In genomic region chr10:31948021-31948420, GRCh38 we compare ENCODE assay signal across 11 cellular contexts. TPM values are rescaled to one million over a fixed set of nuclear protein-coding genes. Genes with fewer than 3 reads are reported as not detected.
DNase-seq lines count a peak whose midpoint lies in the region; ATAC-seq and TF ChIP-seq lines count a peak whose summit lies in the region.
"Had no signal": no experiment of that assay in that cellular context is flagged by ENCODE, and none has a peak within 500 bp of the region (broad histone marks: within the 10 kb centered on the region; RNA-seq: fewer than 3 reads in every experiment).

No MANE protein-coding gene starts in this region.

- H3K36me3 Mint-ChIP-seq in dendritic cell treated with granulocyte-macrophage colony-stimulating factor and Interleukin-4, amounts not matched to agents 40 ng/mL and 50 ng/mL, for 4 days (ENCODE audit: low read depth): no peaks in the 10 kb centered on the region
- H3K36me3 Mint-ChIP-seq in activated T-helper 2 cell treated with anti-CD3 and anti-CD28 coated beads, Interferon-gamma antibody, Interleukin-2, Interleukin-4, amounts not matched to agents 10 μg/mL and 5 μg/mL and 100 μg/mL, durations not matched to agents 14 hours and 24 hours and 36 hours (ENCODE audit: low read depth): no peaks in the 10 kb centered on the region

- no peaks in the 10 kb centered on the region for H3K9me3 Mint-ChIP-seq in dendritic cell treated with granulocyte-macrophage colony-stimulating factor and Interleukin-4, amounts not matched to agents 40 ng/mL and 50 ng/mL, for 4 days
- H3K9me3 Mint-ChIP-seq in activated T-helper 2 cell treated with anti-CD3 and anti-CD28 coated beads, Interferon-gamma antibody, Interleukin-2, Interleukin-4, amounts not matched to agents 10 μg/mL and 5 μg/mL and 100 μg/mL, durations not matched to agents 14 hours and 24 hours and 36 hours: no peaks in the 10 kb centered on the region
- H3K9me3 Mint-ChIP-seq: activated CD4-positive, alpha-beta memory T cell treated with anti-CD3 and anti-CD28 coated beads, Interleukin-2, amount 10 ng/mL, durations not matched to agents 7 days and 5 days had no signal

- no peak for TF ChIP-seq POLR2A in uterus (IDR thresholded peaks at IDR 0.05)

- H3K4me1 ChIP-seq in right atrium auricular region: no peaks in the 10 kb centered on the region
- peaks cover 0 to 11% of the 10 kb centered on the region in 2 donors for H3K4me1 ChIP-seq in muscle layer of duodenum (ENCODE audit: control insufficient read depth in 1 of 2, insufficient read depth in 2 of 2, low read length in 2 of 2)
- H3K4me1 ChIP-seq in uterus: no peaks in the 10 kb centered on the region

- no peak overlapping the region for H3K4me3 ChIP-seq in right atrium auricular region
- peak overlapping the region; percentile 1 to 12 for H3K4me3 ChIP-seq in muscle layer of duodenum (ENCODE audit: low read depth in 1 of 2, low read length in 2 of 2)
- H3K4me3 ChIP-seq in uterus: no peak overlapping the region

- DNase-seq in Right ventricle myocardium inferior (ENCODE audit: missing footprints) (no peak), right atrium auricular region (ENCODE audit: low spot score) (no peak), uterus (no peak), substantia nigra (lab: John Stamatoyannopoulos, UW) (no peak), NCI-H1436 treated with DMSO at 0.1 percent for 48 hours (lab: John Stamatoyannopoulos, UW) (no peak)
- DNase-seq in activated T-helper 2 cell treated with anti-CD3 and anti-CD28 coated beads, Interferon-gamma antibody, Interleukin-2, Interleukin-4, amounts not matched to agents 10 μg/mL and 5 μg/mL and 100 μg/mL, durations not matched to agents 14 hours and 24 hours and 36 hours (ENCODE audit: low spot score): no peak
- DNase-seq: activated CD4-positive, alpha-beta memory T cell treated with anti-CD3 and anti-CD28 coated beads, Interleukin-2, amount 10 ng/mL, durations not matched to agents 7 days and 5 days; stimulated activated CD4-positive, alpha-beta T cell treated with anti-CD3 and anti-CD28 coated beads, Interleukin-4, amount 100 ng/mL, for 4 hours had no signal

- ATAC-seq in Right ventricle myocardium inferior: peak; percentile 26

- intact Hi-C loops in Right ventricle myocardium inferior (cut with DNase I): loop anchor here (5.0 kb wide), 1 partner anchor 86 kb away; no protein-coding TSS in a partner anchor
- intact Hi-C loops in dendritic cell treated with granulocyte-macrophage colony-stimulating factor and Interleukin-4, amounts not matched to agents 40 ng/mL and 50 ng/mL, for 4 days (cut with micrococcal nuclease): no loop called here
- intact Hi-C loops in uterus (cut with DNase I; ENCODE audit: low total_unique reads): no loop called here
- intact Hi-C loops in activated T-helper 2 cell treated with anti-CD3 and anti-CD28 coated beads, Interferon-gamma antibody, Interleukin-2, Interleukin-4, amounts not matched to agents 10 μg/mL and 5 μg/mL and 100 μg/mL, durations not matched to agents 14 hours and 24 hours and 36 hours (cut with micrococcal nuclease): no loop called here

- no peaks in the 10 kb centered on the region for H3K27me3 ChIP-seq in right atrium auricular region
- H3K27me3 ChIP-seq in muscle layer of duodenum (ENCODE audit: low read depth, low read length): no peaks in the 10 kb centered on the region
- no peaks in the 10 kb centered on the region for H3K27me3 ChIP-seq in uterus

- H3K9me3 ChIP-seq in right atrium auricular region: no peaks in the 10 kb centered on the region
- H3K9me3 ChIP-seq in muscle layer of duodenum (ENCODE audit: control insufficient read depth in 1 of 2, low read length in 2 of 2): no peaks in the 10 kb centered on the region
- no peaks in the 10 kb centered on the region for H3K9me3 ChIP-seq in uterus

- no peaks in the 10 kb centered on the region for H3K36me3 ChIP-seq in right atrium auricular region
- no peaks in the 10 kb centered on the region for H3K36me3 ChIP-seq in muscle layer of duodenum (ENCODE audit: control insufficient read depth in 1 of 2, insufficient read depth in 2 of 2, low read length in 2 of 2)
- H3K36me3 ChIP-seq in uterus: no peaks in the 10 kb centered on the region

- peaks cover 33% of the 10 kb centered on the region for H3K4me1 Mint-ChIP-seq in dendritic cell treated with granulocyte-macrophage colony-stimulating factor and Interleukin-4, amounts not matched to agents 40 ng/mL and 50 ng/mL, for 4 days (ENCODE audit: low read depth)
- no peaks in the 10 kb centered on the region for H3K4me1 Mint-ChIP-seq in activated T-helper 2 cell treated with anti-CD3 and anti-CD28 coated beads, Interferon-gamma antibody, Interleukin-2, Interleukin-4, amounts not matched to agents 10 μg/mL and 5 μg/mL and 100 μg/mL, durations not matched to agents 14 hours and 24 hours and 36 hours (ENCODE audit: low read depth)
- H3K4me1 Mint-ChIP-seq: activated CD4-positive, alpha-beta memory T cell treated with anti-CD3 and anti-CD28 coated beads, Interleukin-2, amount 10 ng/mL, durations not matched to agents 7 days and 5 days had no signal

- no peak overlapping the region for H3K4me3 Mint-ChIP-seq in dendritic cell treated with granulocyte-macrophage colony-stimulating factor and Interleukin-4, amounts not matched to agents 40 ng/mL and 50 ng/mL, for 4 days
- no peak overlapping the region for H3K4me3 Mint-ChIP-seq in activated T-helper 2 cell treated with anti-CD3 and anti-CD28 coated beads, Interferon-gamma antibody, Interleukin-2, Interleukin-4, amounts not matched to agents 10 μg/mL and 5 μg/mL and 100 μg/mL, durations not matched to agents 14 hours and 24 hours and 36 hours (ENCODE audit: low read depth)
- H3K4me3 Mint-ChIP-seq: activated CD4-positive, alpha-beta memory T cell treated with anti-CD3 and anti-CD28 coated beads, Interleukin-2, amount 10 ng/mL, durations not matched to agents 7 days and 5 days; stimulated activated naive CD8-positive, alpha-beta T cell treated with anti-CD3 and anti-CD28 coated beads, Interleukin-15, Interleukin-2, amounts not matched to agents 100 ng/mL and 50 ng/mL, for 24 hours had no signal

- H3K27me3 Mint-ChIP-seq in dendritic cell treated with granulocyte-macrophage colony-stimulating factor and Interleukin-4, amounts not matched to agents 40 ng/mL and 50 ng/mL, for 4 days: no peaks in the 10 kb centered on the region
- H3K27me3 Mint-ChIP-seq in activated T-helper 2 cell treated with anti-CD3 and anti-CD28 coated beads, Interferon-gamma antibody, Interleukin-2, Interleukin-4, amounts not matched to agents 10 μg/mL and 5 μg/mL and 100 μg/mL, durations not matched to agents 14 hours and 24 hours and 36 hours (ENCODE audit: low read depth): peaks cover 1% of the 10 kb centered on the region
- H3K27me3 Mint-ChIP-seq: activated CD4-positive, alpha-beta memory T cell treated with anti-CD3 and anti-CD28 coated beads, Interleukin-2, amount 10 ng/mL, durations not matched to agents 7 days and 5 days; stimulated activated naive CD8-positive, alpha-beta T cell treated with anti-CD3 and anti-CD28 coated beads, Interleukin-15, Interleukin-2, amounts not matched to agents 100 ng/mL and 50 ng/mL, for 24 hours had no signal

- H3K27ac ChIP-seq in right atrium auricular region (peak overlapping the region in 1 of 2 donors; percentile 53), muscle layer of duodenum (ENCODE audit: low read length) (no peak overlapping the region), uterus (peak overlapping the region; percentile 20 to 67), substantia nigra (ENCODE audit: low read depth, low read length, poor library complexity, severe bottlenecking) (no peak overlapping the region)

- H3K27ac Mint-ChIP-seq in dendritic cell treated with granulocyte-macrophage colony-stimulating factor and Interleukin-4, amounts not matched to agents 40 ng/mL and 50 ng/mL, for 4 days: peak overlapping the region; percentile 36
- H3K27ac Mint-ChIP-seq in activated T-helper 2 cell treated with anti-CD3 and anti-CD28 coated beads, Interferon-gamma antibody, Interleukin-2, Interleukin-4, amounts not matched to agents 10 μg/mL and 5 μg/mL and 100 μg/mL, durations not matched to agents 14 hours and 24 hours and 36 hours: no peak overlapping the region
- H3K27ac Mint-ChIP-seq: activated CD4-positive, alpha-beta memory T cell treated with anti-CD3 and anti-CD28 coated beads, Interleukin-2, amount 10 ng/mL, durations not matched to agents 7 days and 5 days; stimulated activated naive CD8-positive, alpha-beta T cell treated with anti-CD3 and anti-CD28 coated beads, Interleukin-15, Interleukin-2, amounts not matched to agents 100 ng/mL and 50 ng/mL, for 24 hours had no signal

- TF ChIP-seq CTCF in right atrium auricular region (IDR thresholded peaks at IDR 0.05): no peak
- no peak for TF ChIP-seq CTCF in uterus (IDR thresholded peaks at IDR 0.05)

RNA-seq across cellular contexts. Expression of gene ARHGAP12, which starts 19.4 kb away (rescaled TPM):
- total RNA-seq in Right ventricle myocardium inferior (21.5 TPM), right atrium auricular region (10 to 100 TPM; 20.8 to 24.1 TPM), uterus (10 to 100 TPM; 37.7 to 82.5 (median 57.3) TPM)
- 2.7 and 3.5 TPM in 2 replicates for total RNA-seq in activated T-helper 2 cell treated with anti-CD3 and anti-CD28 coated beads, Interferon-gamma antibody, Interleukin-2, Interleukin-4, amounts not matched to agents 10 μg/mL and 5 μg/mL and 100 μg/mL, durations not matched to agents 14 hours and 24 hours and 36 hours

Comparison
In these comparisons a context has a peak if more than half of its experiments do, and no peak if none do; other contexts are left out.
1. H3K27ac ChIP-seq: peak in uterus (2 of 2); none in muscle layer of duodenum (single experiment) and substantia nigra (single experiment).
2. H3K4me3 ChIP-seq: peak in muscle layer of duodenum (2 of 2); none in right atrium auricular region (0 of 2) and uterus (0 of 2).